In the genomic region with DNA sequence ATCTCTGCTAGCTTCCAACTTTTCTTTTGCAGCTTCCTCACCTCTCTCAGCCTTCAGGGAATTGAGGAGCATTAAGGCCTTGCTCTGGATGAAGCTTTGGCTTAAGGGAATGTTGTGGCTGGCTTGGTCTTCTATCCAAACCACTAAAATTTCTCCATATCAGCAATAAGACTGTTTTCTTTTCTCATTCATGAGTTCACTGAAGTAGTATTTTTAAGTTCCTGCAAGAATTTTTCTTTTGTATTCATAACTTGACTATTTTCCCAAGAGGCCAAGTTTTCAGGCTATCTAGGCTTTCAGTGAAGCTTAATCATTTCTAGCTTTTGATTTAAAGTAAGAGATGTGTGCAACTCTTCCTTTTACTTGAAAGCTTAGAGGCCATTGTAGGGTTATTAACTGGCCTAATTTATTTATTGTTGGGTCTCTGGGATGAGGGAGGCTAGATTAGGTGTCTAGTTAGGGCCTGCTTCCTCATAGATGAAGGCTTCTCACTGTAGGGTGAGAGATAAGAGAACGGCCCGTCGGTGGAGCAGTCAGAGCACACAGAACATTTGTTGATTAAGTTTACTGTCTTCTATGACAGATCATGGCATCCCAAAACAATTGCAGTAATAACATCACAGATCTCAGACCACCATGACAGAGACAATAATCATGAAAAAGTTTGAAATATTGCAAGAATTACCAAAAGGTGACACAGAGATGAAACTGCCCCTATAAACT, we compare ENCODE assay signal across 21 cellular contexts. TPM values are rescaled to one million over a fixed set of nuclear protein-coding genes. Genes with fewer than 3 reads are reported as not detected.
DNase-seq lines count a peak whose midpoint lies in the region; ATAC-seq, FAIRE-seq and TF ChIP-seq lines count a peak whose summit lies in the region.
"Had no signal": no experiment of that assay in that cellular context is flagged by ENCODE, and none has a peak within 500 bp of the region (broad histone marks: within the 10 kb centered on the region; RNA-seq: fewer than 3 reads in every experiment).

No MANE protein-coding gene starts in this region.

- POLR2A ChIA-PET in Caco-2 (lab: Charles Lee): no interaction called here

- TF ChIP-seq CTCF in OCI-LY3 (IDR thresholded peaks at IDR 0.05; ENCODE audit: low read depth, low read length): peak; percentile 7; the same call in 1 of the 2 replicates
- peak in 1 of 3 experiments; percentile 17 for TF ChIP-seq CTCF in nephron (IDR thresholded peaks at IDR 0.05; ENCODE audit: unreplicated experiment in 3 of 3)
- TF ChIP-seq CTCF in Caco-2 (IDR thresholded peaks at IDR 0.05; ENCODE audit: insufficient read depth in 1 of 2, low read depth in 1 of 2, low read length in 1 of 2, severe bottlenecking in 1 of 2, unreplicated experiment in 1 of 2): no peak

- H3K9me3 ChIP-seq in OCI-LY3 (ENCODE audit: insufficient read depth, low read length): peaks cover 9% of the 10 kb centered on the region; the same call in 1 of the 2 replicates
- H3K9me3 ChIP-seq in Caco-2: 0 out of 2 replicates have a peak, but pooled peaks cover 3% of the 10 kb centered on the region
- H3K9me3 ChIP-seq: right lobe of liver had no signal

- H3K27ac ChIP-seq in OCI-LY3 (ENCODE audit: low read length): no peak overlapping the region
- H3K27ac ChIP-seq: BLaER1 treated with 17β-estradiol and CSF1 and Interleukin-3, amounts not matched to agents 10 nM and 100 nM; foreskin keratinocyte; right lobe of liver had no signal

- H3K9me3 Mint-ChIP-seq in nephron (peaks cover 2% of the 10 kb centered on the region), Caco-2 (ENCODE audit: unreplicated experiment) (no peaks in the 10 kb centered on the region)
- H3K9me3 Mint-ChIP-seq in activated T-helper 1 cell treated with anti-CD3 and anti-CD28 coated beads, Interleukin-12 subunit alpha, Interleukin-12 subunit beta, Interleukin-2, Interleukin-4 antibody, amounts not matched to agents 30 ng/mL and 10 ng/mL and 1 ng/mL, durations not matched to agents 14 hours and 24 hours and 36 hours: no peaks in the 10 kb centered on the region
- H3K9me3 Mint-ChIP-seq: activated T-helper 17 cell treated with anti-CD3 and anti-CD28 coated beads, Interleukin-2, amount 50 U/mL, for 72 hours; type B pancreatic cell had no signal

- peak overlapping the region; percentile 55 to 93 (median 69) for H3K27ac Mint-ChIP-seq in nephron
- H3K27ac Mint-ChIP-seq in Caco-2 (ENCODE audit: unreplicated experiment): no peak overlapping the region
- no peak overlapping the region for H3K27ac Mint-ChIP-seq in activated T-helper 1 cell treated with anti-CD3 and anti-CD28 coated beads, Interleukin-12 subunit alpha, Interleukin-12 subunit beta, Interleukin-2, Interleukin-4 antibody, amounts not matched to agents 30 ng/mL and 10 ng/mL and 1 ng/mL, durations not matched to agents 14 hours and 24 hours and 36 hours
- H3K27ac Mint-ChIP-seq: activated T-helper 17 cell treated with anti-CD3 and anti-CD28 coated beads, Interleukin-2, amount 50 U/mL, for 72 hours; type B pancreatic cell had no signal

- no peak overlapping the region for H3K4me3 ChIP-seq in OCI-LY3 (ENCODE audit: low read length)
- H3K4me3 ChIP-seq in Caco-2 (ENCODE audit: low read depth, low read length): no peak overlapping the region
- H3K4me3 ChIP-seq: BLaER1 treated with 17β-estradiol and CSF1 and Interleukin-3, amounts not matched to agents 10 nM and 100 nM; lung; right lobe of liver had no signal

- CTCF ChIA-PET in Caco-2 (lab: Charles Lee): no interaction called here

- no peak for ATAC-seq in HG03039 (IDR thresholded peaks at IDR 0.05; ENCODE audit: unreplicated experiment)
- no peak for ATAC-seq in HG02588 (IDR thresholded peaks at IDR 0.05; ENCODE audit: unreplicated experiment)
- ATAC-seq: activated T-helper 17 cell treated with anti-CD3 and anti-CD28 coated beads, Interleukin-2, amount 50 U/mL, for 72 hours; foreskin keratinocyte had no signal

- peaks cover 4% of the 10 kb centered on the region for H3K36me3 ChIP-seq in OCI-LY3 (replicated peaks; ENCODE audit: low read depth, low read length)
- no peaks in the 10 kb centered on the region for H3K36me3 ChIP-seq in Caco-2 (ENCODE audit: control insufficient read depth, insufficient read depth, low read length)
- H3K36me3 ChIP-seq: BLaER1 treated with 17β-estradiol and CSF1 and Interleukin-3, amounts not matched to agents 10 nM and 100 nM; right lobe of liver had no signal

- no peak overlapping the region for H2AFZ ChIP-seq in OCI-LY3 (ENCODE audit: low read depth, low read length)

- no peak overlapping the region for H3K9ac ChIP-seq in OCI-LY3 (ENCODE audit: low read length)
- H3K9ac ChIP-seq: BLaER1 treated with 17β-estradiol and CSF1 and Interleukin-3, amounts not matched to agents 10 nM and 100 nM had no signal

- intact Hi-C loops in Caco-2 (cut with micrococcal nuclease; ENCODE audit: unreplicated experiment): no loop called here
- intact Hi-C loops in activated T-helper 1 cell treated with anti-CD3 and anti-CD28 coated beads, Interleukin-12 subunit alpha, Interleukin-12 subunit beta, Interleukin-2, Interleukin-4 antibody, amounts not matched to agents 30 ng/mL and 10 ng/mL and 1 ng/mL, durations not matched to agents 14 hours and 24 hours and 36 hours (cut with micrococcal nuclease): no loop called here

- H3K27me3 ChIP-seq in OCI-LY3 (ENCODE audit: low read depth, low read length) (no peaks in the 10 kb centered on the region), Caco-2 (replicated peaks; ENCODE audit: control insufficient read depth, insufficient read depth, low read length) (no peaks in the 10 kb centered on the region; the same call in 1 of the 2 replicates)
- H3K27me3 ChIP-seq: BLaER1 treated with 17β-estradiol and CSF1 and Interleukin-3, amounts not matched to agents 10 nM and 100 nM; right lobe of liver had no signal

- H3K4me1 Mint-ChIP-seq in nephron (peaks cover 18% of the 10 kb centered on the region), Caco-2 (ENCODE audit: low read depth, unreplicated experiment) (no peaks in the 10 kb centered on the region)
- no peaks in the 10 kb centered on the region for H3K4me1 Mint-ChIP-seq in activated T-helper 1 cell treated with anti-CD3 and anti-CD28 coated beads, Interleukin-12 subunit alpha, Interleukin-12 subunit beta, Interleukin-2, Interleukin-4 antibody, amounts not matched to agents 30 ng/mL and 10 ng/mL and 1 ng/mL, durations not matched to agents 14 hours and 24 hours and 36 hours (ENCODE audit: low read depth)

- no peaks in the 10 kb centered on the region for H3K79me2 ChIP-seq in OCI-LY3 (ENCODE audit: low read length)

- H3K36me3 Mint-ChIP-seq in nephron (ENCODE audit: low read depth): no peaks in the 10 kb centered on the region
- no peaks in the 10 kb centered on the region for H3K36me3 Mint-ChIP-seq in Caco-2 (ENCODE audit: insufficient read depth, unreplicated experiment)
- H3K36me3 Mint-ChIP-seq in activated T-helper 1 cell treated with anti-CD3 and anti-CD28 coated beads, Interleukin-12 subunit alpha, Interleukin-12 subunit beta, Interleukin-2, Interleukin-4 antibody, amounts not matched to agents 30 ng/mL and 10 ng/mL and 1 ng/mL, durations not matched to agents 14 hours and 24 hours and 36 hours (ENCODE audit: low read depth): no peaks in the 10 kb centered on the region
- H3K36me3 Mint-ChIP-seq: type B pancreatic cell had no signal

- FAIRE-seq in GM18507 (lab: Jason Lieb, UNC): peak; percentile 70

- no TSS peak for BruUV-seq in Caco-2 (replicated peaks; lab: Mats Ljungman, UMichigan)

- no peaks in the 10 kb centered on the region for H4K20me1 ChIP-seq in OCI-LY3 (ENCODE audit: insufficient read depth, low read length)
- H4K20me1 ChIP-seq: BLaER1 treated with 17β-estradiol and CSF1 and Interleukin-3, amounts not matched to agents 10 nM and 100 nM had no signal

- H3K4me3 Mint-ChIP-seq in nephron: no peak overlapping the region
- H3K4me3 Mint-ChIP-seq in Caco-2 (ENCODE audit: unreplicated experiment): no peak overlapping the region
- no peak overlapping the region for H3K4me3 Mint-ChIP-seq in activated T-helper 1 cell treated with anti-CD3 and anti-CD28 coated beads, Interleukin-12 subunit alpha, Interleukin-12 subunit beta, Interleukin-2, Interleukin-4 antibody, amounts not matched to agents 30 ng/mL and 10 ng/mL and 1 ng/mL, durations not matched to agents 14 hours and 24 hours and 36 hours
- H3K4me3 Mint-ChIP-seq: activated T-helper 17 cell treated with anti-CD3 and anti-CD28 coated beads, Interleukin-2, amount 50 U/mL, for 72 hours; type B pancreatic cell had no signal

- H3K4me2 ChIP-seq in OCI-LY3 (ENCODE audit: low read length): no peak overlapping the region
- H3K4me2 ChIP-seq: BLaER1 treated with 17β-estradiol and CSF1 and Interleukin-3, amounts not matched to agents 10 nM and 100 nM had no signal

- DNase-seq in GM18507 (ENCODE audit: extremely low spot score, insufficient read length, low read depth) (no peak), astrocyte of the hippocampus (ENCODE audit: low read depth, low spot score) (peak; percentile 15), Caco-2 (no peak)
- no peak for DNase-seq in activated T-helper 1 cell treated with anti-CD3 and anti-CD28 coated beads, Interleukin-12 subunit alpha, Interleukin-12 subunit beta, Interleukin-2, Interleukin-4 antibody, amounts not matched to agents 30 ng/mL and 10 ng/mL and 1 ng/mL, durations not matched to agents 14 hours and 24 hours and 36 hours (ENCODE audit: low spot score)
- DNase-seq: activated CD4-positive, alpha-beta T cell treated with anti-CD3 and anti-CD28 coated beads, Interleukin-2, amount 50 U/mL, for 4 hours; DMS53; foreskin keratinocyte; NCI-H1694; NCI-H524; right lobe of liver; SIG-M5; stimulated activated CD4-positive, alpha-beta T cell treated with anti-CD3 and anti-CD28 coated beads, Interleukin-4, amount 100 ng/mL, for 1 hour; T-helper 9 cell had no signal

- H3K4me1 ChIP-seq in OCI-LY3 (ENCODE audit: low read length) (peaks cover 21% of the 10 kb centered on the region), Caco-2 (no peaks in the 10 kb centered on the region)
- H3K4me1 ChIP-seq: foreskin keratinocyte, right lobe of liver had no signal

- H3K27me3 Mint-ChIP-seq in nephron (ENCODE audit: low read depth) (peaks cover 5% of the 10 kb centered on the region), Caco-2 (ENCODE audit: insufficient read depth, unreplicated experiment) (peaks cover 18% of the 10 kb centered on the region)
- H3K27me3 Mint-ChIP-seq in activated T-helper 1 cell treated with anti-CD3 and anti-CD28 coated beads, Interleukin-12 subunit alpha, Interleukin-12 subunit beta, Interleukin-2, Interleukin-4 antibody, amounts not matched to agents 30 ng/mL and 10 ng/mL and 1 ng/mL, durations not matched to agents 14 hours and 24 hours and 36 hours (ENCODE audit: insufficient read depth): peaks cover 2% of the 10 kb centered on the region

RNA-seq across cellular contexts. Expression of a gene that starts 33.2 kb away (rescaled TPM):
- not detected in 2 replicates for total RNA-seq in Caco-2 (2022)
- 11.7 and 11.8 TPM in 2 replicates for total RNA-seq in activated T-helper 1 cell treated with anti-CD3 and anti-CD28 coated beads, Interleukin-12 subunit alpha, Interleukin-12 subunit beta, Interleukin-2, Interleukin-4 antibody, amounts not matched to agents 30 ng/mL and 10 ng/mL and 1 ng/mL, durations not matched to agents 14 hours and 24 hours and 36 hours
- total RNA-seq: foreskin keratinocyte had no signal

Comparison
In these comparisons a context has a peak if more than half of its experiments do, and no peak if none do; other contexts are left out.
1. H3K27ac Mint-ChIP-seq: peak in nephron (3 of 3); none in Caco-2 (single experiment) and activated T-helper 1 cell treated with anti-CD3 and anti-CD28 coated beads, Interleukin-12 subunit alpha, Interleukin-12 subunit beta, Interleukin-2, Interleukin-4 antibody, amounts not matched to agents 30 ng/mL and 10 ng/mL and 1 ng/mL, durations not matched to agents 14 hours and 24 hours and 36 hours (single experiment).
2. RNA of a gene that starts 33.2 kb away (total RNA-seq): 11.7 to 11.8 TPM in activated T-helper 1 cell treated with anti-CD3 and anti-CD28 coated beads, Interleukin-12 subunit alpha, Interleukin-12 subunit beta, Interleukin-2, Interleukin-4 antibody, amounts not matched to agents 30 ng/mL and 10 ng/mL and 1 ng/mL, durations not matched to agents 14 hours and 24 hours and 36 hours; not detected in Caco-2; every median in the first group is over 10 times any median in the second.